In genomic region chr19:34970185-34970780, GRCh38 we compare ENCODE assay signal across 1 cellular context. TPM values are rescaled to one million over a fixed set of nuclear protein-coding genes. Genes with fewer than 3 reads are reported as not detected.
"Had no signal": no experiment of that assay in that cellular context is flagged by ENCODE, and none has a peak within 500 bp of the region (broad histone marks: within the 10 kb centered on the region; RNA-seq: fewer than 3 reads in every experiment).

No MANE protein-coding gene starts in this region.

RNA-seq across cellular contexts. Expression of gene SCN1B, which starts 60.0 kb away (rescaled TPM):
- polyA plus RNA-seq: IgD-negative memory B cell had no signal
